ENCODE assay signal across 23 cellular contexts in the genomic region with DNA sequence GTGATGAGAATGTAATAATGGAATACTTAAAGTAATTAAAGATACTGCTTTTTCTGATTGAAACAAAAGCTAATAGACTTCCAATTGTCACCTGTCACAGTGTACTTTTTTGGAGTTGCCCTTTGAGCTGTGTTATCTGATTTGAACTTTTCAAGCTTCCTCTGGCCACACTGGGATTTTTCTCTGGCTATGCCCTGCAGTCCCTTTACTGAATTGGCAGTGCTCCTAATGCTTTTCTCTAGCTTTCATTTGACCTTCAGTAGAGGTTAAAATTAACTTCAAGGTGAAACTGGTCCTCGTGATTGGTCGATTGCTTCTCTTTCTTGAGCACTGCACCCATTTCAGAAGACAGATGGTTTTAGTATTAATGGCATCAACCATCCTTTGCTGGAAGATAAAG.
DNase-seq lines count a peak whose midpoint lies in the region; ATAC-seq and TF ChIP-seq lines count a peak whose summit lies in the region.
"Had no signal": no experiment of that assay in that cellular context is flagged by ENCODE, and none has a peak within 500 bp of the region (broad histone marks: within the 10 kb centered on the region; RNA-seq: fewer than 3 reads in every experiment).

No MANE protein-coding gene starts in this region.

- no peaks in the 10 kb centered on the region for H3K27me3 ChIP-seq in breast epithelium
- no peaks in the 10 kb centered on the region for H3K27me3 ChIP-seq in gastroesophageal sphincter
- no peaks in the 10 kb centered on the region for H3K27me3 ChIP-seq in muscle layer of duodenum (ENCODE audit: low read depth, low read length)
- H3K27me3 ChIP-seq in tibial artery = no peaks in the 10 kb centered on the region
- H3K27me3 ChIP-seq: colonic mucosa, pancreas, upper lobe of left lung had no signal

- TF ChIP-seq CTCF in breast epithelium (IDR thresholded peaks at IDR 0.05) (no peak), MCF 10A (IDR thresholded peaks at IDR 0.05; ENCODE audit: unreplicated experiment) (no peak), gastroesophageal sphincter (IDR thresholded peaks at IDR 0.05) (no peak), tibial artery (IDR thresholded peaks at IDR 0.05) (no peak), HFFc6 (IDR thresholded peaks at IDR 0.05) (no peak)

- no peak overlapping the region for H3K4me3 ChIP-seq in breast epithelium
- no peak overlapping the region for H3K4me3 ChIP-seq in gastroesophageal sphincter
- H3K4me3 ChIP-seq in muscle layer of duodenum (ENCODE audit: low read depth in 1 of 2, low read length in 2 of 2) = no peak overlapping the region
- H3K4me3 ChIP-seq in tibial artery = no peak overlapping the region
- H3K4me3 ChIP-seq: colonic mucosa, pancreas, PC-9, upper lobe of left lung had no signal

- TF ChIP-seq POLR2A in breast epithelium (IDR thresholded peaks at IDR 0.05) (no peak), gastroesophageal sphincter (IDR thresholded peaks at IDR 0.05) (no peak)

- H3K27me3 Mint-ChIP-seq in MCF 10A (ENCODE audit: insufficient read depth, unreplicated experiment) = no peaks in the 10 kb centered on the region
- H3K27me3 Mint-ChIP-seq in HFFc6 (ENCODE audit: insufficient read depth) = no peaks in the 10 kb centered on the region
- H3K27me3 Mint-ChIP-seq: CD4-positive, alpha-beta memory T cell had no signal

- peaks cover 27% of the 10 kb centered on the region for H3K4me1 Mint-ChIP-seq in MCF 10A (ENCODE audit: insufficient read depth, unreplicated experiment)
- peaks cover 66% of the 10 kb centered on the region for H3K4me1 Mint-ChIP-seq in HFFc6 (ENCODE audit: low read depth)

- H3K4me1 ChIP-seq in breast epithelium (peaks cover 0 to 8% of the 10 kb centered on the region in 2 donors), gastroesophageal sphincter (peaks cover 6 to 38% (median 7%) of the 10 kb centered on the region in 3 donors), muscle layer of duodenum (ENCODE audit: control insufficient read depth in 1 of 2, insufficient read depth in 2 of 2, low read length in 2 of 2) (peaks cover 0 to 4% of the 10 kb centered on the region in 2 donors), tibial artery (peaks cover 0 to 13% (median 3%) of the 10 kb centered on the region in 4 donors)
- H3K4me1 ChIP-seq: colonic mucosa had no signal

- H3K9me3 ChIP-seq in breast epithelium (no peaks in the 10 kb centered on the region), gastroesophageal sphincter (no peaks in the 10 kb centered on the region), muscle layer of duodenum (ENCODE audit: control insufficient read depth in 1 of 2, low read length in 2 of 2) (no peaks in the 10 kb centered on the region), tibial artery (no peaks in the 10 kb centered on the region)
- H3K9me3 ChIP-seq: colonic mucosa, pancreas, upper lobe of left lung had no signal

- no TSS peak for BruUV-seq in MCF 10A (replicated peaks; lab: Mats Ljungman, UMichigan)

- CTCF ChIA-PET in MCF 10A (lab: Yijun Ruan, JAX) = interaction anchor here (0.6 to 6.7 kb wide), 43 partner anchors 9 to 356 kb away, joined by 3 to 230 read pairs (median 4); no protein-coding TSS in a partner anchor

- H3K27ac Mint-ChIP-seq in MCF 10A (ENCODE audit: low read depth, unreplicated experiment) (no peak overlapping the region), HFFc6 (no peak overlapping the region)
- H3K27ac Mint-ChIP-seq: nephron progenitor cell had no signal

- no peaks in the 10 kb centered on the region for H3K9me3 Mint-ChIP-seq in MCF 10A (ENCODE audit: unreplicated experiment)
- 0 out of 2 replicates have a peak, but pooled peaks cover 4% of the 10 kb centered on the region for H3K9me3 Mint-ChIP-seq in HFFc6
- H3K9me3 Mint-ChIP-seq: nephron progenitor cell had no signal

- intact Hi-C loops in breast epithelium (cut with DNase I; ENCODE audit: low total_unique reads) (no loop called here), MCF 10A (cut with micrococcal nuclease) (loop anchor here (2.0 kb wide), 1 partner anchor 264 kb away; no protein-coding TSS in a partner anchor), tibial artery (cut with DNase I; ENCODE audit: low total_unique reads) (loop anchor here (2.0 to 10.0 kb wide), 3 partner anchors 202 to 336 kb away; no protein-coding TSS in a partner anchor)

- H3K27ac ChIP-seq in breast epithelium (peak overlapping the region; percentile 63 to 67), gastroesophageal sphincter (peak overlapping the region; percentile 43 to 69 (median 58)), muscle layer of duodenum (ENCODE audit: low read length) (peak overlapping the region; percentile 39), tibial artery (peak overlapping the region; percentile 15 to 23)
- H3K27ac ChIP-seq: 22Rv1, pancreas, PC-9 had no signal

- POLR2A ChIA-PET in MCF 10A (lab: Yijun Ruan, JAX) = interaction anchor here (0.5 to 3.3 kb wide), 14 partner anchors 11 to 335 kb away, joined by 3 to 61 read pairs (median 4); no protein-coding TSS in a partner anchor

- 56% methylated on average over 2 of the region's 2 CpGs; no CpG with 5 or more reads in 1 of the 2 donors for WGBS in gastroesophageal sphincter (ENCODE audit: low coverage in 1 of 2), 2 donors

- no peak for TF ChIP-seq EP300 in gastroesophageal sphincter (IDR thresholded peaks at IDR 0.05)

- H3K4me3 Mint-ChIP-seq in MCF 10A (ENCODE audit: unreplicated experiment) = no peak overlapping the region
- H3K4me3 Mint-ChIP-seq in HFFc6 = no peak overlapping the region
- H3K4me3 Mint-ChIP-seq: nephron progenitor cell had no signal

- ATAC-seq in gastroesophageal sphincter = no peak

- DNase-seq in breast epithelium (ENCODE audit: low spot score in 2 of 2) (no peak), MCF 10A (ENCODE audit: unreplicated experiment) (no peak), tibial artery (no peak), HFFc6 (no peak)
- DNase-seq in activated CD4-positive, CD25-positive, alpha-beta regulatory T cell (lab: John Stamatoyannopoulos, UW) = no peak
- DNase-seq in stimulated activated CD4-positive, alpha-beta T cell treated with anti-CD3 and anti-CD28 coated beads, Interleukin-4, amount 100 ng/mL, for 1 hour = no peak
- DNase-seq: activated CD8-positive, alpha-beta memory T cell treated with anti-CD3 and anti-CD28 coated beads for 24 hours; activated gamma-delta T cell treated with Interleukin-2 at 50 U/mL for 16 hours; activated T-cell treated with anti-CD3 and anti-CD28 coated beads, Interleukin-2, amount 50 U/mL, for 1 hour; CD4-positive, alpha-beta memory T cell; colonic mucosa; left colon; NCI-H1436; NCI-H510A; nephron progenitor cell; pancreas; PC-9; SHP77 treated with DMSO at 0.1 percent for 48 hours; stimulated activated CD8-positive, alpha-beta memory T cell treated with anti-CD3 and anti-CD28 coated beads, Interleukin-4, amount 100 ng/mL, for 48 hours; upper lobe of left lung had no signal

- H3K36me3 ChIP-seq in breast epithelium (no peaks in the 10 kb centered on the region), gastroesophageal sphincter (no peaks in the 10 kb centered on the region), muscle layer of duodenum (ENCODE audit: control insufficient read depth in 1 of 2, insufficient read depth in 2 of 2, low read length in 2 of 2) (no peaks in the 10 kb centered on the region), tibial artery (no peaks in the 10 kb centered on the region)
- H3K36me3 ChIP-seq: colonic mucosa, pancreas, upper lobe of left lung had no signal

- no peaks in the 10 kb centered on the region for H3K36me3 Mint-ChIP-seq in MCF 10A (ENCODE audit: insufficient read depth, unreplicated experiment)
- peaks cover 5% of the 10 kb centered on the region for H3K36me3 Mint-ChIP-seq in HFFc6 (ENCODE audit: low read depth)
- H3K36me3 Mint-ChIP-seq: CD4-positive, alpha-beta memory T cell had no signal
